In the genomic region with DNA sequence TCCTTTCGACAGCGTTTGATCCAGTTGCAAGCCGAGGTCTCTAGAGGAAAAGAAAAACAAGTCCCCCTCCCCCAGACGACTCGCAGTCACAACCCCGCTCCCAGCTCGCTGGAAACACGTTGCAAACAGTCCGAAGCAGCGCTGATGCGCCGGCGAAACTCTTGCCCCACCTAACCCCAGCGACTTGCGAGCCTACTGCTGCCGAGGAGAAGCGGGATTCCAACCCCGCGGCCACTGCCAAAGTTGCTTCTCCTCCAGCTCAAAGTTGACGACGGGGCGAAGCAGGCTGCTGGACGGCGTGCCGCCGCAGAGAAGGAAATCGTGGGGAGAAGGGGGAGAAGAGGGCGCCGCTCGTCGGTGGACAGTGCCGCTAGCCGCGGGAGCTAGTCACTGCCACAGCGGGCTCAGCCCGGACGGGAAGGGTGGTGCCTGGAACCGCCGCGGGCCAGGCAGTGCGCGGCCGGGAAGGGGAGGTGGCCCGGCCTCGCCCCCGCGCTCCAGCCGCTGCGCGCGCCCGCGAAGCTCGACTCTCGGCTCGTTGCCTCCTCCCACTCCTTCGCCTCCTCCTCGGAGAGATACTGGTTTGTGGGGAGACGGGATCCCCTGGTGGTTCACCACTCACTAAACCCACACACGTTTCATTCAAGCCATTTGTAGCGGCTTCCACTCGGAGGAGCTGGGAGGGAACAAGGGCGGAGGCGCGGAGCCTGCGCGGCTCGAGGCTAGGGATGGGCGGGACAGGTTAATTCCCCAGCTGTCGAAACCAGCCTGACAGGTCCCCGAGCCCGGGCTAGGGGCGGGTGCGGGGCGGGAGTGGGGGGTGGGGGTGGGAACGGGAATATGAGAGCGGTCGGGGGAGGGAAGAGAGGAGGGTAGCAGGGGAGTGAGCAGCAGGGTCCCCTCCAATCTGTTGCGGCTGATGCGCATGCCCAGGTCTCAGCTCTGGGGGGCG, we compare ENCODE assay signal across 8 cellular contexts. TPM values are rescaled to one million over a fixed set of nuclear protein-coding genes. Genes with fewer than 3 reads are reported as not detected.
DNase-seq lines count a peak whose midpoint lies in the region; ATAC-seq and TF ChIP-seq lines count a peak whose summit lies in the region.

A gene with protein sequence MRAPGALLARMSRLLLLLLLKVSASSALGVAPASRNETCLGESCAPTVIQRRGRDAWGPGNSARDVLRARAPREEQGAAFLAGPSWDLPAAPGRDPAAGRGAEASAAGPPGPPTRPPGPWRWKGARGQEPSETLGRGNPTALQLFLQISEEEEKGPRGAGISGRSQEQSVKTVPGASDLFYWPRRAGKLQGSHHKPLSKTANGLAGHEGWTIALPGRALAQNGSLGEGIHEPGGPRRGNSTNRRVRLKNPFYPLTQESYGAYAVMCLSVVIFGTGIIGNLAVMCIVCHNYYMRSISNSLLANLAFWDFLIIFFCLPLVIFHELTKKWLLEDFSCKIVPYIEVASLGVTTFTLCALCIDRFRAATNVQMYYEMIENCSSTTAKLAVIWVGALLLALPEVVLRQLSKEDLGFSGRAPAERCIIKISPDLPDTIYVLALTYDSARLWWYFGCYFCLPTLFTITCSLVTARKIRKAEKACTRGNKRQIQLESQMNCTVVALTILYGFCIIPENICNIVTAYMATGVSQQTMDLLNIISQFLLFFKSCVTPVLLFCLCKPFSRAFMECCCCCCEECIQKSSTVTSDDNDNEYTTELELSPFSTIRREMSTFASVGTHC (minus strand): TSS at position 392 of the 952 bp plus-strand sequence. CDS start 816 bp downstream, outside the sequence.

- no peak for TF ChIP-seq POLR2A in gastroesophageal sphincter (IDR thresholded peaks at IDR 0.05)

- no peaks in the 10 kb centered on the region for H3K9me3 ChIP-seq in BE2C
- no peaks in the 10 kb centered on the region for H3K9me3 ChIP-seq in gastroesophageal sphincter
- peaks cover 3% of the 10 kb centered on the region for H3K9me3 ChIP-seq in neuron (ENCODE audit: low read length)

- peaks cover 37% of the 10 kb centered on the region for H3K27me3 ChIP-seq in BE2C
- peaks cover 27% of the 10 kb centered on the region for H3K27me3 ChIP-seq in gastroesophageal sphincter
- H3K27me3 ChIP-seq in neuron (ENCODE audit: insufficient read depth, low read length), result peaks cover 13% of the 10 kb centered on the region

- ATAC-seq in GM18907 (IDR thresholded peaks at IDR 0.05; ENCODE audit: unreplicated experiment) (peak; percentile 75), HG03135 (IDR thresholded peaks at IDR 0.05; ENCODE audit: unreplicated experiment) (peak; percentile 58), gastroesophageal sphincter (peak; percentile 82)

- DNase-seq in BE2C (peak; percentile 64), NCI-H510A (lab: John Stamatoyannopoulos, UW) (peak; percentile 70)
- peak; percentile 15 for DNase-seq in activated naive CD4-positive, alpha-beta T cell treated with anti-CD3 and anti-CD28 coated beads, Interleukin-2, amount 50 U/mL, for 16 hours

- 0 to 4% methylated on average over 3 to 18 of the region's 81 CpGs for WGBS in gastroesophageal sphincter (ENCODE audit: low coverage in 1 of 2), 2 donors
- WGBS in urinary bladder, result 1% methylated on average over 81 of the region's 81 CpGs

- H3K4me3 ChIP-seq in BE2C (ENCODE audit: low read depth, low read length) (peak within 1 kb of the TSS; percentile 63), gastroesophageal sphincter (peak within 1 kb of the TSS; percentile 39 to 66), neuron (ENCODE audit: low read length) (peak within 1 kb of the TSS; percentile 64), urinary bladder (ENCODE audit: low read depth, low read length) (peak within 1 kb of the TSS; percentile 44)

- peak within 1 kb of the TSS; percentile 93 for H2AFZ ChIP-seq in neuron (ENCODE audit: low read depth, low read length)

- TF ChIP-seq CTCF in BE2C (IDR thresholded peaks at IDR 0.05; ENCODE audit: low read depth, low read length), result no peak; the same call in 1 of the 2 replicates
- peak in 3 of 4 experiments; percentile 21 to 72 (median 43) for TF ChIP-seq CTCF in gastroesophageal sphincter (IDR thresholded peaks at IDR 0.05)

- no peaks in the 10 kb centered on the region for H3K36me3 ChIP-seq in BE2C
- H3K36me3 ChIP-seq in gastroesophageal sphincter, result no peaks in the 10 kb centered on the region
- no peaks in the 10 kb centered on the region for H3K36me3 ChIP-seq in neuron (ENCODE audit: insufficient read depth, low read length)
- H3K36me3 ChIP-seq in urinary bladder (ENCODE audit: insufficient read depth), result no peaks in the 10 kb centered on the region

- TF ChIP-seq EP300 in gastroesophageal sphincter (IDR thresholded peaks at IDR 0.05), result no peak

- H3K27ac ChIP-seq in gastroesophageal sphincter (peak within 1 kb of the TSS in 3 of 4 donors; percentile 79 to 81 (median 79)), urinary bladder (ENCODE audit: low read depth) (no peak within 1 kb of the TSS)

- no peaks in the 10 kb centered on the region for H3K4me1 ChIP-seq in BE2C
- H3K4me1 ChIP-seq in gastroesophageal sphincter, result peaks cover 0 to 37% (median 0%) of the 10 kb centered on the region in 3 donors
- no peaks in the 10 kb centered on the region for H3K4me1 ChIP-seq in neuron (ENCODE audit: insufficient read depth, low read length)
- H3K4me1 ChIP-seq in urinary bladder (ENCODE audit: insufficient read depth), result no peaks in the 10 kb centered on the region

RNA-seq across cellular contexts. Expression of the gene that starts here (rescaled TPM):
- 0.14 TPM for polyA plus RNA-seq in BE2C (2012; ENCODE audit: insufficient read depth, insufficient read length, low read depth)
- total RNA-seq in gastroesophageal sphincter (10 to 100 TPM in 3 of 4 donors, 1 to 10 TPM in 1; 2.5 to 14.7 (median 11.2) TPM), urinary bladder (5.4 TPM)
- polyA plus RNA-seq in urinary bladder, result 4.8 TPM

Comparison
In these comparisons a context has a peak if more than half of its experiments do, and no peak if none do; other contexts are left out.
1. DNase-seq: peak in every context shown above with its lines; median percentile 70 in NCI-H510A; 64 in BE2C; 15 in activated naive CD4-positive, alpha-beta T cell treated with anti-CD3 and anti-CD28 coated beads, Interleukin-2, amount 50 U/mL, for 16 hours.